ENCODE assay signal across 13 cellular contexts in the genomic region with DNA sequence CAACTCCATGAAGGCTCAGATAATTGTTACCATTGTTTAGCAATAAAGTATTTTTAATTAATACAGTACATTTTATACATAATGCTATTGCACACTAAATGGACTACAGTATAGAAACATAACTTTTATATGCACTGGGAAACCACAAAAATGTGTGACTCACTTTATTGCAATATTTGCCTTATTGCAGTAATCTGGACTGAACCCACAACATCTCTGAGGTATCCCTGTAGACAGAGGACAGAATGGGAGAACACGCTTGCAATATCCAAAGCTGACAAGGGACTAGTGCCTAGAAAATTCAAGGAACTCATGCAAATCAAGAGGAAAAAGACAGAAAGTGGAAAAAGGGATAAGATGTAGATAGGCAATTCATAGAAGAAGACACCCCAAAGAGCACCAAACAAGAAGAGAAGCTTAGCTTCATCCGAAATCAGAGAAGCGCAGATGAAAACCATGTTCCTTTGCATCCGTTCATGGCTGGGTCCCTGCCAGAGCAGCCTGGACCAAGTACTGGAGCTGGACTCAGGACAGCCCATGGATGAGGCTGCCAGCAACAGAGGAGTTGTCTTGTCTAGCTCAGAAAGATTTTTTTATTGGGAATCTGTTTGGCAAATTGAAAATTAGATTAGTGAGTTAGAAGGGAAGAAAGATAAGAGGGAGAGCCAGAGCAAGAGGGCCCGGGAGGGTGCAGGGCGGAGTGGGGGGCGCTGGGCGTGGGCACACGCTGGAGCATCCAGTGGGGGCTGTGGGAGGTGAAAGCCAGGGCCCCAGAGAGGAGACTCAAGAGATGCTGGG. TPM values are rescaled to one million over a fixed set of nuclear protein-coding genes. Genes with fewer than 3 reads are reported as not detected.
DNase-seq lines count a peak whose midpoint lies in the region; ATAC-seq, FAIRE-seq and TF ChIP-seq lines count a peak whose summit lies in the region.
"Had no signal": no experiment of that assay in that cellular context is flagged by ENCODE, and none has a peak within 500 bp of the region (broad histone marks: within the 10 kb centered on the region; RNA-seq: fewer than 3 reads in every experiment).

No MANE protein-coding gene starts in this region.

- peak overlapping the region; percentile 2 for H3K27ac Mint-ChIP-seq in MCF 10A (ENCODE audit: low read depth, unreplicated experiment)

- TF ChIP-seq CTCF in MCF 10A (IDR thresholded peaks at IDR 0.05; ENCODE audit: unreplicated experiment) (no peak), breast epithelium (IDR thresholded peaks at IDR 0.05) (no peak), RWPE1 (conservative IDR thresholded peaks at IDR 0.05; ENCODE audit: low read depth) (no peak), fibroblast of mammary gland (conservative IDR thresholded peaks at IDR 0.05; ENCODE audit: control insufficient read depth, insufficient read depth, low read depth, low read length) (no peak)

- H3K9me3 Mint-ChIP-seq in MCF 10A (ENCODE audit: unreplicated experiment) = no peaks in the 10 kb centered on the region

- FAIRE-seq in urothelium cell line (lab: Jason Lieb, UNC) = no peak

- intact Hi-C loops in MCF 10A (cut with micrococcal nuclease) (no loop called here), breast epithelium (cut with DNase I; ENCODE audit: low total_unique reads) (no loop called here)

- H3K36me3 ChIP-seq in breast epithelium = no peaks in the 10 kb centered on the region
- H3K36me3 ChIP-seq: SJCRH30 had no signal

- DNase-seq in MCF 10A (ENCODE audit: unreplicated experiment) (peak; percentile 90), breast epithelium (ENCODE audit: low spot score in 2 of 2) (no peak), RWPE1 (ENCODE audit: low spot score) (peak; percentile 46), fibroblast of mammary gland (ENCODE audit: low read depth) (peak; percentile 84), urothelium cell line (ENCODE audit: low spot score) (peak; percentile 11), SKM-1 (lab: John Stamatoyannopoulos, UW; ENCODE audit: unreplicated experiment) (no peak), putamen (ENCODE audit: low spot score) (no peak)
- DNase-seq: 8988T, left cardiac atrium, NCI-H2029 had no signal

- H3K36me3 Mint-ChIP-seq in MCF 10A (ENCODE audit: insufficient read depth, unreplicated experiment) = no peaks in the 10 kb centered on the region

- H3K4me1 Mint-ChIP-seq in MCF 10A (ENCODE audit: insufficient read depth, unreplicated experiment) = peaks cover 23% of the 10 kb centered on the region

- POLR2A ChIA-PET in MCF 10A (lab: Yijun Ruan, JAX) (interaction anchor here (0.8 to 1.4 kb wide), 4 partner anchors 12 to 20 kb away, joined by 3 to 7 read pairs (median 4); no protein-coding TSS in a partner anchor), RWPE1 (lab: Yijun Ruan, JAX; ENCODE audit: low non-redundant PET) (no interaction called here)

- H3K4me3 ChIP-seq in breast epithelium (no peak overlapping the region), fibroblast of mammary gland (ENCODE audit: control insufficient read depth, low read depth, low read length) (no peak overlapping the region)
- H3K4me3 ChIP-seq: SJCRH30 had no signal

- no peak for TF ChIP-seq POLR2A in breast epithelium (IDR thresholded peaks at IDR 0.05)

- H3K27ac ChIP-seq in breast epithelium (peak overlapping the region in 1 of 2 donors; percentile 67), RWPE1 (peak overlapping the region; percentile 68)
- H3K27ac ChIP-seq: SJCRH30 had no signal

- peak overlapping the region; percentile 3 for H3K4me3 Mint-ChIP-seq in MCF 10A (ENCODE audit: unreplicated experiment)

- H3K27me3 ChIP-seq in breast epithelium = no peaks in the 10 kb centered on the region
- H3K27me3 ChIP-seq: SJCRH30 had no signal

- H3K27me3 Mint-ChIP-seq in MCF 10A (ENCODE audit: insufficient read depth, unreplicated experiment) = peaks cover 31% of the 10 kb centered on the region

- ATAC-seq in HG02678 (IDR thresholded peaks at IDR 0.05; ENCODE audit: unreplicated experiment) = no peak

- H3K4me1 ChIP-seq in breast epithelium = no peaks in the 10 kb centered on the region
- H3K4me1 ChIP-seq: SJCRH30 had no signal

- CTCF ChIA-PET in MCF 10A (lab: Yijun Ruan, JAX) (interaction anchor here (5.8 kb wide), 1 partner anchor 158 kb away, joined by 38 read pairs; no protein-coding TSS in a partner anchor), RWPE1 (lab: Yijun Ruan, JAX) (interaction anchor here (0.5 to 0.6 kb wide), 2 partner anchors 144 to 158 kb away, joined by 3 read pairs; no protein-coding TSS in a partner anchor)

- no TSS peak for BruUV-seq in MCF 10A (replicated peaks; lab: Mats Ljungman, UMichigan)

- no peaks in the 10 kb centered on the region for H3K9me3 ChIP-seq in breast epithelium

RNA-seq across cellular contexts. Expression of a gene that starts 16.0 kb away (rescaled TPM):
- not detected in 2 replicates for total RNA-seq in MCF 10A (2022)
- total RNA-seq in breast epithelium = not detected
- total RNA-seq: H7, left cardiac atrium, SJCRH30 had no signal

Comparison
In these comparisons a context has a peak if more than half of its experiments do, and no peak if none do; other contexts are left out.
1. DNase-seq: peak in MCF 10A (single experiment), RWPE1 (single experiment), fibroblast of mammary gland (single experiment) and urothelium cell line (single experiment); none in breast epithelium (0 of 2), SKM-1 (single experiment) and putamen (single experiment).